In the genomic region with DNA sequence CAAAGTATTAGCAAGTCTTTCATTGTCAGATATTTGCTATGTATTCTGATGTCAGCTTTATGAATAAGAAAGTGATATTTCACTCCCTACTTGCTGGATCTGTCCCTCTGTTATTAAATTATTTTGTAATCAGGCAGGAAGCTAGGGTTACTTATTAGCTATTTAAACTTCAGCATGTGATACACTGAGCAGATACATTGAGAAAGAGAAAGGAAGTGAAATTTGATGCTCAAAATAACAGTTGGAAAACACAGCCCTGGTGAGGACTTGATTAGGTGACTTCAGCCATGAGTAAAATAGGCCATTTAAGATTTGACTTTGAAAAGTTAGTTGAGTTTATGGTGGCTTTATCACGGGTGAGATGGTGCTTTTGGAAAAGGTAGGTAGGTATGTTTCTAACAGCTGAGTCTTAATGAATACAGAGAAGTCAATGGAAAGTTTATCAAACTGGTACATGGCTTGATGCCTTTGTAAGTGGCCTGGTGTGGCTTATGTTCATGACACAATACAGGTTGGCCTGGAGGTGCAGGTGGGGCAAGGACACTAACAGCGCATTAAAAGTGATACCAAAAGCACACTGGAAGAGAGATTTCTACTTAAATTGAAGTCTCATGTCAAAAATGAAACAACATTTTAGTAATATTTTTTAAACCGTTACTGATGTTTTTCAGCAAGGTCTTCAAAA, we compare ENCODE assay signal across 13 cellular contexts.
DNase-seq lines count a peak whose midpoint lies in the region; ATAC-seq, FAIRE-seq and TF ChIP-seq lines count a peak whose summit lies in the region.
"Had no signal": no experiment of that assay in that cellular context is flagged by ENCODE, and none has a peak within 500 bp of the region (broad histone marks: within the 10 kb centered on the region; RNA-seq: fewer than 3 reads in every experiment).

No MANE protein-coding gene starts in this region.

- no peak overlapping the region for H3K27ac Mint-ChIP-seq in activated CD4-positive, alpha-beta T cell treated with anti-CD3 and anti-CD28 coated beads for 36 hours

- H3K27me3 ChIP-seq in kidney epithelial cell (ENCODE audit: control insufficient read depth, insufficient read depth, low read length) = no peaks in the 10 kb centered on the region
- H3K27me3 ChIP-seq in stomach = no peaks in the 10 kb centered on the region
- H3K27me3 ChIP-seq: SJCRH30 had no signal

- H3K27me3 Mint-ChIP-seq in activated CD4-positive, alpha-beta T cell treated with anti-CD3 and anti-CD28 coated beads for 36 hours = no peaks in the 10 kb centered on the region

- DNase-seq in GM19239 (ENCODE audit: insufficient read length, low spot score) = no peak
- peak; percentile 10 for DNase-seq in kidney epithelial cell (ENCODE audit: low read depth)
- no peak for DNase-seq in activated CD4-positive, alpha-beta T cell treated with anti-CD3 and anti-CD28 coated beads for 36 hours
- no peak for DNase-seq in stomach
- DNase-seq in NCI-H2107 treated with DMSO at 0.1 percent for 48 hours (lab: John Stamatoyannopoulos, UW; ENCODE audit: unreplicated experiment) = no peak
- DNase-seq: amygdala, IMR-90, SJCRH30, WERI-Rb-1 had no signal

- peaks cover 0 to 12% (median 6%) of the 10 kb centered on the region in 4 donors for H3K9me3 ChIP-seq in stomach
- H3K9me3 ChIP-seq: SJCRH30 had no signal

- peak; percentile 81 for ATAC-seq in HG02623 (IDR thresholded peaks at IDR 0.05; ENCODE audit: unreplicated experiment)
- peak; percentile 90 for ATAC-seq in HG03354 (IDR thresholded peaks at IDR 0.05; ENCODE audit: poor library complexity, severe bottlenecking, unreplicated experiment)
- no peak for ATAC-seq in activated CD4-positive, alpha-beta T cell treated with anti-CD3 and anti-CD28 coated beads for 36 hours
- no peak for ATAC-seq in activated CD4-positive, CD25-positive, alpha-beta regulatory T cell treated with anti-CD3 and anti-CD28 coated beads, Interleukin-2, amount 50 U/mL, for 24 hours
- ATAC-seq: HCT116 had no signal

- H3K9me3 Mint-ChIP-seq in activated CD4-positive, alpha-beta T cell treated with anti-CD3 and anti-CD28 coated beads for 36 hours (ENCODE audit: low read depth) = peaks cover 20% of the 10 kb centered on the region

- H3K36me3 Mint-ChIP-seq in activated CD4-positive, alpha-beta T cell treated with anti-CD3 and anti-CD28 coated beads for 36 hours (ENCODE audit: low read depth) = no peaks in the 10 kb centered on the region

- POLR2A ChIA-PET in activated CD4-positive, alpha-beta T cell treated with anti-CD3 and anti-CD28 coated beads for 36 hours (lab: Charles Lee) = no interaction called here

- no peak for TF ChIP-seq CTCF in kidney epithelial cell (IDR thresholded peaks at IDR 0.05; ENCODE audit: insufficient read depth, low read length, poor library complexity, severe bottlenecking)
- no peak for TF ChIP-seq CTCF in stomach (IDR thresholded peaks at IDR 0.05)

- no peaks in the 10 kb centered on the region for H3K4me1 Mint-ChIP-seq in activated CD4-positive, alpha-beta T cell treated with anti-CD3 and anti-CD28 coated beads for 36 hours

- H3K4me1 ChIP-seq in stomach = no peaks in the 10 kb centered on the region
- H3K4me1 ChIP-seq: SJCRH30 had no signal

- H3K27ac ChIP-seq in stomach = no peak overlapping the region
- H3K27ac ChIP-seq: SJCRH30, WERI-Rb-1 had no signal

- 67 to 84% (median 78%) methylated on average over 3 of the region's 3 CpGs for WGBS in stomach, 5 donors

- CTCF ChIA-PET in activated CD4-positive, alpha-beta T cell treated with anti-CD3 and anti-CD28 coated beads for 36 hours (lab: Charles Lee) = no interaction called here

- H3K36me3 ChIP-seq in kidney epithelial cell (ENCODE audit: control insufficient read depth, insufficient read depth, low read length) = no peaks in the 10 kb centered on the region
- H3K36me3 ChIP-seq in stomach = no peaks in the 10 kb centered on the region
- H3K36me3 ChIP-seq: SJCRH30, WERI-Rb-1 had no signal

- intact Hi-C loops in activated CD4-positive, alpha-beta T cell treated with anti-CD3 and anti-CD28 coated beads for 36 hours (cut with DNase I, micrococcal nuclease) = no loop called here
- intact Hi-C loops in stomach (cut with DNase I; ENCODE audit: low total_unique reads) = no loop called here

- H3K4me3 Mint-ChIP-seq in activated CD4-positive, alpha-beta T cell treated with anti-CD3 and anti-CD28 coated beads for 36 hours = no peak overlapping the region

- H3K4me3 ChIP-seq in kidney epithelial cell (ENCODE audit: low read depth, low read length) (no peak overlapping the region), stomach (no peak overlapping the region)
- H3K4me3 ChIP-seq: SJCRH30 had no signal

- TF ChIP-seq EP300 in stomach (IDR thresholded peaks at IDR 0.05) = no peak

- no peak for TF ChIP-seq POLR2A in stomach (IDR thresholded peaks at IDR 0.05)

- FAIRE-seq in GM19239 (lab: Jason Lieb, UNC) = peak; percentile 44

Comparison
In these comparisons a context has a peak if more than half of its experiments do, and no peak if none do; other contexts are left out.
1. ATAC-seq: peak in HG02623 (single experiment) and HG03354 (single experiment); none in activated CD4-positive, alpha-beta T cell treated with anti-CD3 and anti-CD28 coated beads for 36 hours (single experiment) and activated CD4-positive, CD25-positive, alpha-beta regulatory T cell treated with anti-CD3 and anti-CD28 coated beads, Interleukin-2, amount 50 U/mL, for 24 hours (0 of 2).